31 cellular contexts compared by ENCODE assay signal in genomic region chr3:126556637-126557414, GRCh38. TPM values are rescaled to one million over a fixed set of nuclear protein-coding genes. Genes with fewer than 3 reads are reported as not detected.
A peak's percentile ranks its signal among the peaks of the same experiment; 100 is the strongest.
DNase-seq lines count a peak whose midpoint lies in the region; ATAC-seq and TF ChIP-seq lines count a peak whose summit lies in the region.
"Had no signal": no experiment of that assay in that cellular context is flagged by ENCODE, and none has a peak within 500 bp of the region (broad histone marks: within the 10 kb centered on the region; RNA-seq: fewer than 3 reads in every experiment).

No MANE protein-coding gene starts in this region.

- H3K4me3 ChIP-seq in right atrium auricular region (no peak overlapping the region), esophagus muscularis mucosa (no peak overlapping the region), spleen (no peak overlapping the region)
- H3K4me3 ChIP-seq: A549, dorsolateral prefrontal cortex, GM23338, skin epidermis had no signal

- intact Hi-C loops in left ventricle myocardium superior (cut with micrococcal nuclease), result no loop called here
- intact Hi-C loops in esophagus muscularis mucosa (cut with DNase I), result no loop called here
- intact Hi-C loops in spleen (cut with DNase I; ENCODE audit: low total_unique reads), result no loop called here

- no peak overlapping the region for H3K27ac ChIP-seq in right atrium auricular region
- no peak overlapping the region for H3K27ac ChIP-seq in esophagus muscularis mucosa (replicated peaks in 1 of 4)
- H3K27ac ChIP-seq in spleen, result no peak overlapping the region
- H3K27ac ChIP-seq: A549, dorsolateral prefrontal cortex, skin epidermis had no signal

- H3K4me1 ChIP-seq in right atrium auricular region (no peaks in the 10 kb centered on the region), esophagus muscularis mucosa (no peaks in the 10 kb centered on the region), spleen (peaks cover 0 to 12% (median 0%) of the 10 kb centered on the region in 6 donors)
- H3K4me1 ChIP-seq: A549 had no signal

- H3K36me3 ChIP-seq in right atrium auricular region, result no peaks in the 10 kb centered on the region
- no peaks in the 10 kb centered on the region for H3K36me3 ChIP-seq in esophagus muscularis mucosa
- H3K36me3 ChIP-seq in spleen, result no peaks in the 10 kb centered on the region

- no peak for TF ChIP-seq EP300 in esophagus muscularis mucosa (IDR thresholded peaks at IDR 0.05)

- peaks cover 0 to 4% of the 10 kb centered on the region in 2 donors for H3K9me3 ChIP-seq in right atrium auricular region
- peaks cover 0 to 7% (median under 1%) of the 10 kb centered on the region in 4 donors for H3K9me3 ChIP-seq in esophagus muscularis mucosa
- peaks cover 0 to 8% (median 7%) of the 10 kb centered on the region in 8 donors for H3K9me3 ChIP-seq in spleen
- H3K9me3 ChIP-seq: A549 had no signal

- no peak for TF ChIP-seq CTCF in right atrium auricular region (IDR thresholded peaks at IDR 0.05)
- TF ChIP-seq CTCF in esophagus muscularis mucosa (IDR thresholded peaks at IDR 0.05), result no peak
- TF ChIP-seq CTCF in spleen (IDR thresholded peaks at IDR 0.05 in 8 of 11, conservative IDR thresholded peaks at IDR 0.05 in 3 of 11), result no peak

- 89% methylated on average over 8 of the region's 8 CpGs for WGBS in esophagus muscularis mucosa
- 89 to 93% (median 91%) methylated on average over 8 of the region's 8 CpGs for WGBS in spleen, 5 donors

- DNase-seq in right atrium auricular region (ENCODE audit: low spot score), result peak; percentile 38
- no peak for DNase-seq in left ventricle myocardium superior
- peak; percentile 53 for DNase-seq in esophagus muscularis mucosa (ENCODE audit: extremely low spot score)
- DNase-seq in spleen, result peak; percentile 47
- no peak for DNase-seq in NCI-H774 (lab: John Stamatoyannopoulos, UW)
- no peak for DNase-seq in NCI-H146 (lab: John Stamatoyannopoulos, UW)
- DNase-seq in RKO (ENCODE audit: low spot score), result no peak
- DNase-seq: activated CD4-positive, alpha-beta T cell treated with anti-CD3 and anti-CD28 coated beads, Interleukin-2, amount 50 U/mL, for 48 hours; activated gamma-delta T cell; AML-193; CD4-positive, alpha-beta memory T cell; NCI-H1048; NCI-H2029; NCI-H526 treated with DMSO at 0.1 percent for 48 hours; nucleus accumbens had no signal

- no peak for ATAC-seq in left ventricle myocardium superior
- ATAC-seq in GM19324 (IDR thresholded peaks at IDR 0.05; ENCODE audit: low FRiP score, unreplicated experiment), result no peak
- ATAC-seq: A549; activated CD4-positive, CD25-positive, alpha-beta regulatory T cell treated with anti-CD3 and anti-CD28 coated beads, Interleukin-2, amount 50 U/mL, for 24 hours; Panc1; T-cell had no signal

- TF ChIP-seq POLR2A in esophagus muscularis mucosa (IDR thresholded peaks at IDR 0.05; ENCODE audit: low read depth), result no peak
- TF ChIP-seq POLR2A in spleen (IDR thresholded peaks at IDR 0.05), result no peak

- H3K27me3 ChIP-seq in right atrium auricular region (no peaks in the 10 kb centered on the region), esophagus muscularis mucosa (peaks cover 0 to 8% (median 0%) of the 10 kb centered on the region in 4 donors), spleen (replicated peaks in 1 of 7) (no peaks in the 10 kb centered on the region)

RNA-seq across cellular contexts. Expression of gene C3orf22, which starts 1.9 kb away (rescaled TPM):
- total RNA-seq in right atrium auricular region (not detected), left ventricle myocardium superior (not detected), esophagus muscularis mucosa (not detected), spleen (not detected)
- polyA plus RNA-seq in spleen, result not detected
- total RNA-seq: CD4-positive, alpha-beta memory T cell; fibroblast of lung; GM23338; liver; naive thymus-derived CD4-positive, alpha-beta T cell; renal cortical epithelial cell; subcutaneous adipose tissue; T-cell; urinary bladder had no signal
- polyA plus RNA-seq: A549; CD4-positive, alpha-beta memory T cell; fibroblast of lung; GM23338; IgD-negative memory B cell; liver; naive thymus-derived CD4-positive, alpha-beta T cell; urinary bladder had no signal

RNA-seq across cellular contexts. Expression of gene CHST13, which starts 32.9 kb away (rescaled TPM):
- total RNA-seq in right atrium auricular region (under 1 TPM in 1 of 2 donors, not detected in 1; 0.90 TPM), left ventricle myocardium superior (0.45 TPM), esophagus muscularis mucosa (under 1 TPM; 0.19 to 0.69 (median 0.37) TPM), spleen (10 to 100 TPM in 1 of 7 donors, 1 to 10 TPM in 6; 2.4 to 11.2 (median 5.6) TPM)
- 1 to 10 TPM in 2 of 3 donors, under 1 TPM in 1; 0.26 to 1.8 (median 1.0) TPM for polyA plus RNA-seq in spleen
- total RNA-seq: mesothelial cell of epicardium had no signal
- polyA plus RNA-seq: CD4-positive, alpha-beta memory T cell; fibroblast of lung; IgD-negative memory B cell; naive thymus-derived CD4-positive, alpha-beta T cell had no signal

RNA-seq across cellular contexts. Expression of gene UROC1, which starts 39.3 kb away (rescaled TPM):
- not detected for total RNA-seq in right atrium auricular region
- not detected for total RNA-seq in left ventricle myocardium superior
- not detected for total RNA-seq in esophagus muscularis mucosa
- total RNA-seq in spleen, result under 1 TPM in 1 of 7 donors, not detected in 6; 0.16 TPM
- polyA plus RNA-seq in spleen, result under 1 TPM; 0.02 to 0.03 (median 0.02) TPM
- total RNA-seq: CD4-positive, alpha-beta memory T cell; fibroblast of lung; GM23338; mesothelial cell of epicardium; naive thymus-derived CD4-positive, alpha-beta T cell; renal cortical epithelial cell; subcutaneous adipose tissue; urinary bladder had no signal
- polyA plus RNA-seq: A549; CD4-positive, alpha-beta memory T cell; fibroblast of lung; GM23338; IgD-negative memory B cell; naive thymus-derived CD4-positive, alpha-beta T cell had no signal

Comparison
In these comparisons a context has a peak if more than half of its experiments do, and no peak if none do; other contexts are left out.
1. DNase-seq: peak in right atrium auricular region (single experiment), esophagus muscularis mucosa (single experiment) and spleen (single experiment); none in left ventricle myocardium superior (single experiment), NCI-H774 (single experiment), NCI-H146 (single experiment) and RKO (single experiment).